8 cellular contexts compared by ENCODE assay signal in genomic region chr6:57221936-57222683, GRCh38. TPM values are rescaled to one million over a fixed set of nuclear protein-coding genes. Genes with fewer than 3 reads are reported as not detected.
DNase-seq lines count a peak whose midpoint lies in the region; ATAC-seq lines count a peak whose summit lies in the region.

Gene RAB23 (minus strand): TSS chr6:57222307. CDS start chr6:57210380, 11,927 bp downstream.

- peak within 1 kb of the TSS; percentile 91 for H3K4me3 ChIP-seq in CD8-positive, alpha-beta memory T cell (ENCODE audit: low read length)
- peak within 1 kb of the TSS; percentile 94 for H3K4me3 ChIP-seq in effector memory CD4-positive, alpha-beta T cell (ENCODE audit: insufficient read depth, low read depth, low read length, poor library complexity, severe bottlenecking)

- no peaks in the 10 kb centered on the region for H3K4me1 ChIP-seq in CD8-positive, alpha-beta memory T cell (ENCODE audit: insufficient read depth, low read length)
- H3K4me1 ChIP-seq in effector memory CD4-positive, alpha-beta T cell (ENCODE audit: control insufficient read depth, insufficient read depth, low read length, poor library complexity, severe bottlenecking): no peaks in the 10 kb centered on the region

- H3K27ac Mint-ChIP-seq in CD8-positive, alpha-beta memory T cell: peak within 1 kb of the TSS; percentile 77 to 98 (median 92)
- peak within 1 kb of the TSS; percentile 85 for H3K27ac Mint-ChIP-seq in activated CD8-positive, alpha-beta T cell treated with anti-CD3 and anti-CD28 coated beads, Interleukin-2, amount 10 ng/mL, durations not matched to agents 7 days and 5 days

- no peaks in the 10 kb centered on the region for H3K9me3 ChIP-seq in CD8-positive, alpha-beta memory T cell (ENCODE audit: low read length)
- no peaks in the 10 kb centered on the region for H3K9me3 ChIP-seq in effector memory CD4-positive, alpha-beta T cell (ENCODE audit: control insufficient read depth, low read length)

- POLR2A ChIA-PET in CD8-positive, alpha-beta memory T cell (lab: Charles Lee): interaction anchor here (0.6 to 1.5 kb wide), 2 partner anchors 50 to 127 kb away, joined by 7 to 8 read pairs; partner anchors contain the start of gene BAG2
- POLR2A ChIA-PET in activated CD8-positive, alpha-beta T cell treated with anti-CD3 and anti-CD28 coated beads, Interleukin-2, amount 10 ng/mL, durations not matched to agents 7 days and 5 days (lab: Charles Lee): no interaction called here

- H3K36me3 ChIP-seq in CD8-positive, alpha-beta memory T cell (ENCODE audit: insufficient read depth, low read length): no peaks in the 10 kb centered on the region
- no peaks in the 10 kb centered on the region for H3K36me3 ChIP-seq in effector memory CD4-positive, alpha-beta T cell (ENCODE audit: control insufficient read depth, insufficient read depth, low read length)

- peak within 1 kb of the TSS; percentile 64 for H3K27ac ChIP-seq in CD8-positive, alpha-beta memory T cell (ENCODE audit: low read depth, low read length)
- H3K27ac ChIP-seq in effector memory CD4-positive, alpha-beta T cell (ENCODE audit: insufficient read depth, low read length, poor library complexity, severe bottlenecking): peak within 1 kb of the TSS; percentile 56

- no peaks in the 10 kb centered on the region for H3K9me3 Mint-ChIP-seq in CD8-positive, alpha-beta memory T cell
- no peaks in the 10 kb centered on the region for H3K9me3 Mint-ChIP-seq in activated CD8-positive, alpha-beta T cell treated with anti-CD3 and anti-CD28 coated beads, Interleukin-2, amount 10 ng/mL, durations not matched to agents 7 days and 5 days (ENCODE audit: insufficient read depth)

- H3K4me1 Mint-ChIP-seq in CD8-positive, alpha-beta memory T cell: peaks cover 6 to 14% (median 13%) of the 10 kb centered on the region in 3 donors
- H3K4me1 Mint-ChIP-seq in activated CD8-positive, alpha-beta T cell treated with anti-CD3 and anti-CD28 coated beads, Interleukin-2, amount 10 ng/mL, durations not matched to agents 7 days and 5 days (ENCODE audit: low read depth): peaks cover 13% of the 10 kb centered on the region

- peak; percentile 86 for ATAC-seq in GM19438 (IDR thresholded peaks at IDR 0.05; ENCODE audit: low read depth, unreplicated experiment)
- ATAC-seq in HG03565 (IDR thresholded peaks at IDR 0.05; ENCODE audit: unreplicated experiment): peak; percentile 69
- ATAC-seq in activated CD8-positive, alpha-beta T cell treated with anti-CD3 and anti-CD28 coated beads, Interleukin-2, amount 10 ng/mL, durations not matched to agents 7 days and 5 days: peak; percentile 92

- DNase-seq in CD8-positive, alpha-beta memory T cell: peak; percentile 69 to 87 (median 85)
- peak; percentile 71 for DNase-seq in NCI-H774 (lab: John Stamatoyannopoulos, UW)
- peak; percentile 80 for DNase-seq in activated CD8-positive, alpha-beta T cell treated with anti-CD3 and anti-CD28 coated beads, Interleukin-2, amount 10 ng/mL, durations not matched to agents 7 days and 5 days
- DNase-seq in effector memory CD4-positive, alpha-beta T cell: peak; percentile 69 to 73 (median 72)
- peak; percentile 85 to 87 for DNase-seq in lung microvascular endothelial cell (ENCODE audit: low read depth in 2 of 2)
- DNase-seq in stimulated activated CD4-positive, alpha-beta T cell treated with anti-CD3 and anti-CD28 coated beads, TNF-alpha, amount 100 ng/mL, for 4 hours (ENCODE audit: low read depth in 3 of 3): peak; percentile 68 to 78 (median 77)

- CTCF ChIA-PET in CD8-positive, alpha-beta memory T cell (lab: Charles Lee): interaction anchor here (0.8 to 1.5 kb wide), 5 partner anchors 10 to 132 kb away, joined by 3 read pairs; partner anchors contain the start of gene ZNF451
- CTCF ChIA-PET in activated CD8-positive, alpha-beta T cell treated with anti-CD3 and anti-CD28 coated beads, Interleukin-2, amount 10 ng/mL, durations not matched to agents 7 days and 5 days (lab: Charles Lee): interaction anchor here (0.9 to 1.8 kb wide), 6 partner anchors 14 to 320 kb away, joined by 3 to 8 read pairs (median 4); partner anchors contain the start of genes BAG2 and PRIM2

- peaks cover 5% of the 10 kb centered on the region for H3K27me3 ChIP-seq in CD8-positive, alpha-beta memory T cell (ENCODE audit: insufficient read depth, low read length, poor library complexity, severe bottlenecking)
- peaks cover 10% of the 10 kb centered on the region for H3K27me3 ChIP-seq in effector memory CD4-positive, alpha-beta T cell (replicated peaks; ENCODE audit: control insufficient read depth, insufficient read depth, low read length, poor library complexity, severe bottlenecking)

- peak within 1 kb of the TSS; percentile 96 to 99 (median 98) for H3K4me3 Mint-ChIP-seq in CD8-positive, alpha-beta memory T cell
- peak within 1 kb of the TSS; percentile 92 for H3K4me3 Mint-ChIP-seq in activated CD8-positive, alpha-beta T cell treated with anti-CD3 and anti-CD28 coated beads, Interleukin-2, amount 10 ng/mL, durations not matched to agents 7 days and 5 days

- peaks cover 11 to 22% of the 10 kb centered on the region in 2 donors for H3K27me3 Mint-ChIP-seq in CD8-positive, alpha-beta memory T cell
- H3K27me3 Mint-ChIP-seq in activated CD8-positive, alpha-beta T cell treated with anti-CD3 and anti-CD28 coated beads, Interleukin-2, amount 10 ng/mL, durations not matched to agents 7 days and 5 days (ENCODE audit: low read depth): peaks cover 48% of the 10 kb centered on the region

- peaks cover 0 to 8% (median 0%) of the 10 kb centered on the region in 3 donors for H3K36me3 Mint-ChIP-seq in CD8-positive, alpha-beta memory T cell
- peaks cover 3% of the 10 kb centered on the region for H3K36me3 Mint-ChIP-seq in activated CD8-positive, alpha-beta T cell treated with anti-CD3 and anti-CD28 coated beads, Interleukin-2, amount 10 ng/mL, durations not matched to agents 7 days and 5 days (ENCODE audit: low read depth)

RNA-seq across cellular contexts. Expression of gene RAB23, which starts in this region (rescaled TPM):
- total RNA-seq in CD8-positive, alpha-beta memory T cell: 1 to 10 TPM; 4.3 to 4.7 TPM
- 1.0 TPM for polyA plus RNA-seq in CD8-positive, alpha-beta memory T cell
- total RNA-seq in activated CD8-positive, alpha-beta T cell treated with anti-CD3 and anti-CD28 coated beads, Interleukin-2, amount 10 ng/mL, durations not matched to agents 7 days and 5 days: 1 to 10 TPM; 2.4 to 3.1 TPM
- total RNA-seq in lung microvascular endothelial cell: 3.6 and 3.9 TPM in 2 replicates

Comparison
In these comparisons a context has a peak if more than half of its experiments do, and no peak if none do; other contexts are left out.
1. Peak in every context shown above with its lines: DNase-seq, ATAC-seq, H3K4me3 ChIP-seq and H3K27ac ChIP-seq.